Comparison of ENCODE assay signal across 8 cellular contexts in genomic region chr12:132711169-132711843, GRCh38. TPM values are rescaled to one million over a fixed set of nuclear protein-coding genes. Genes with fewer than 3 reads are reported as not detected.
A peak's percentile ranks its signal among the peaks of the same experiment; 100 is the strongest.
DNase-seq lines count a peak whose midpoint lies in the region; ATAC-seq and TF ChIP-seq lines count a peak whose summit lies in the region.

No MANE protein-coding gene starts in this region.

- peaks cover 34% of the 10 kb centered on the region for H3K36me3 Mint-ChIP-seq in activated B cell treated with CpG ODN at 0.5 μM for 24 hours (ENCODE audit: low read depth)
- H3K36me3 Mint-ChIP-seq in osteocyte (ENCODE audit: unreplicated experiment): no peaks in the 10 kb centered on the region

- TF ChIP-seq CTCF in activated B cell treated with CpG ODN at 0.5 μM for 24 hours (IDR thresholded peaks at IDR 0.05): no peak
- TF ChIP-seq CTCF in fibroblast of lung (conservative IDR thresholded peaks at IDR 0.05 in 1 of 2, IDR thresholded peaks at IDR 0.05 in 1 of 2; ENCODE audit: low read depth in 1 of 2, low read length in 2 of 2): no peak
- TF ChIP-seq CTCF in osteocyte (IDR thresholded peaks at IDR 0.05): no peak

- no peaks in the 10 kb centered on the region for H3K27me3 ChIP-seq in fibroblast of lung (ENCODE audit: control insufficient read depth, insufficient read depth, low read length)

- CTCF ChIA-PET in activated B cell treated with CpG ODN at 0.5 μM for 24 hours (lab: Charles Lee): no interaction called here

- H3K27ac ChIP-seq in fibroblast of lung (ENCODE audit: insufficient read depth, low read length): peak overlapping the region; percentile 47

- no peaks in the 10 kb centered on the region for H4K20me1 ChIP-seq in fibroblast of lung (ENCODE audit: control insufficient read depth, extremely low read depth, insufficient read depth, low read length)

- peaks cover 1% of the 10 kb centered on the region for H3K36me3 ChIP-seq in fibroblast of lung (ENCODE audit: control insufficient read depth, insufficient read depth, low read length)

- POLR2A ChIA-PET in activated B cell treated with CpG ODN at 0.5 μM for 24 hours (lab: Charles Lee): interaction anchor here (0.7 to 1.8 kb wide), 5 partner anchors 49 to 197 kb away, joined by 3 to 8 read pairs (median 3); partner anchors contain the start of gene GOLGA3

- H3K79me2 ChIP-seq in fibroblast of lung (ENCODE audit: control insufficient read depth, insufficient read depth, low read length): peaks cover 30% of the 10 kb centered on the region

- peak overlapping the region; percentile 46 to 92 (median 78) for H3K4me3 ChIP-seq in fibroblast of lung (replicated peaks in 1 of 4; ENCODE audit: control extremely low read depth in 1 of 4, insufficient read depth in 1 of 4, low read depth in 3 of 4, low read length in 4 of 4)

- H3K4me3 Mint-ChIP-seq in activated B cell treated with CpG ODN at 0.5 μM for 24 hours (peak overlapping the region; percentile 82), osteocyte (ENCODE audit: unreplicated experiment) (peak overlapping the region; percentile 79)

- no peak overlapping the region for H3K27ac Mint-ChIP-seq in activated B cell treated with CpG ODN at 0.5 μM for 24 hours
- H3K27ac Mint-ChIP-seq in osteocyte (ENCODE audit: unreplicated experiment): peak overlapping the region; percentile 18

- no peaks in the 10 kb centered on the region for H3K4me1 ChIP-seq in fibroblast of lung (ENCODE audit: control insufficient read depth, extremely low read depth, insufficient read depth, low read length)

- H3K9me3 ChIP-seq in fibroblast of lung (ENCODE audit: control insufficient read depth, insufficient read depth, low read depth, low read length): no peaks in the 10 kb centered on the region

- DNase-seq in stimulated activated CD4-positive, alpha-beta T cell treated with anti-CD3 and anti-CD28 coated beads, Interleukin-15, amount 100 ng/mL, for 24 hours: peak; percentile 44
- no peak for DNase-seq in stimulated activated CD4-positive, alpha-beta T cell treated with anti-CD3 and anti-CD28 coated beads, Interleukin-12 subunit alpha, Interleukin-12 subunit beta, amount 100 ng/mL, for 4 hours
- DNase-seq in activated B cell treated with CpG ODN at 0.5 μM for 24 hours (no peak), fibroblast of lung (ENCODE audit: low read depth in 2 of 2) (peak; percentile 17 to 45), osteocyte (ENCODE audit: extremely low spot score, unreplicated experiment) (no peak), AML-193 (lab: John Stamatoyannopoulos, UW) (no peak), NCI-H2081 (lab: John Stamatoyannopoulos, UW) (no peak)

- H3K27me3 Mint-ChIP-seq in activated B cell treated with CpG ODN at 0.5 μM for 24 hours: no peaks in the 10 kb centered on the region
- H3K27me3 Mint-ChIP-seq in osteocyte (ENCODE audit: unreplicated experiment): no peaks in the 10 kb centered on the region

- intact Hi-C loops in activated B cell treated with CpG ODN at 0.5 μM for 24 hours (cut with micrococcal nuclease): loop anchor here (5.0 kb wide), 1 partner anchor 784 kb away; the partner anchor contains the start of gene PUS1

- peak overlapping the region; percentile 28 for H3K4me2 ChIP-seq in fibroblast of lung (ENCODE audit: extremely low read depth, insufficient read depth, low read length)

- peak overlapping the region; percentile 75 for H3K9ac ChIP-seq in fibroblast of lung (ENCODE audit: insufficient read depth, low read length)

- peak; percentile 5 for ATAC-seq in HG03196 (IDR thresholded peaks at IDR 0.05; ENCODE audit: unreplicated experiment)
- ATAC-seq in activated B cell treated with CpG ODN at 0.5 μM for 24 hours (ENCODE audit: low read depth): no peak

- H3K9me3 Mint-ChIP-seq in activated B cell treated with CpG ODN at 0.5 μM for 24 hours (peaks cover 10% of the 10 kb centered on the region), osteocyte (ENCODE audit: unreplicated experiment) (no peaks in the 10 kb centered on the region)

- H3K4me1 Mint-ChIP-seq in activated B cell treated with CpG ODN at 0.5 μM for 24 hours (peaks cover 33% of the 10 kb centered on the region), osteocyte (ENCODE audit: unreplicated experiment) (peaks cover 14% of the 10 kb centered on the region)

- peak overlapping the region; percentile 17 for H2AFZ ChIP-seq in fibroblast of lung (ENCODE audit: low read length)

RNA-seq across cellular contexts. Expression of gene PGAM5, which starts 0.7 kb away (rescaled TPM):
- total RNA-seq in activated B cell treated with CpG ODN at 0.5 μM for 24 hours (44.0 and 48.7 TPM in 2 replicates), fibroblast of lung (27.1 and 27.7 TPM in 2 replicates), osteocyte (23.6 and 24.5 TPM in 2 replicates)
- 9.8 and 20.2 TPM in 2 replicates for polyA plus RNA-seq in fibroblast of lung
- 15.6 and 30.3 TPM in 2 replicates for polyA plus RNA-seq in fibroblast of lung (2012)
- polyA minus RNA-seq in fibroblast of lung (ENCODE audit: low replicate concordance): 28.4 and 75.8 TPM in 2 replicates

RNA-seq across cellular contexts. Expression of gene PXMP2, which starts 23.9 kb away (rescaled TPM):
- total RNA-seq in activated B cell treated with CpG ODN at 0.5 μM for 24 hours: 5.3 and 7.7 TPM in 2 replicates
- 10.6 and 11.3 TPM in 2 replicates for total RNA-seq in fibroblast of lung
- polyA plus RNA-seq in fibroblast of lung: 14.5 and 15.4 TPM in 2 replicates
- polyA plus RNA-seq in fibroblast of lung (2012): 21.2 and 26.1 TPM in 2 replicates
- polyA minus RNA-seq in fibroblast of lung (ENCODE audit: low replicate concordance): 10.0 and 41.0 TPM in 2 replicates
- total RNA-seq in osteocyte: 25.6 and 28.1 TPM in 2 replicates

RNA-seq across cellular contexts. Expression of gene POLE, which starts 24.2 kb away (rescaled TPM):
- 51.1 and 64.3 TPM in 2 replicates for total RNA-seq in activated B cell treated with CpG ODN at 0.5 μM for 24 hours
- 9.0 and 9.6 TPM in 2 replicates for total RNA-seq in fibroblast of lung
- polyA plus RNA-seq in fibroblast of lung: 6.2 and 13.4 TPM in 2 replicates
- 6.7 and 17.3 TPM in 2 replicates for polyA plus RNA-seq in fibroblast of lung (2012)
- 55.5 and 96.7 TPM in 2 replicates for polyA minus RNA-seq in fibroblast of lung (ENCODE audit: low replicate concordance)
- total RNA-seq in osteocyte: 72.5 and 74.4 TPM in 2 replicates

RNA-seq across cellular contexts. Expression of gene ANKLE2, which starts 50.3 kb away (rescaled TPM):
- total RNA-seq in activated B cell treated with CpG ODN at 0.5 μM for 24 hours: 117 and 136 TPM in 2 replicates
- total RNA-seq in fibroblast of lung: 45.5 and 55.8 TPM in 2 replicates
- 54.5 and 55.9 TPM in 2 replicates for polyA plus RNA-seq in fibroblast of lung
- polyA plus RNA-seq in fibroblast of lung (2012): 45.9 and 53.9 TPM in 2 replicates
- polyA minus RNA-seq in fibroblast of lung (ENCODE audit: low replicate concordance): 289 and 656 TPM in 2 replicates
- 69.5 and 70.0 TPM in 2 replicates for total RNA-seq in osteocyte

Comparison
In these comparisons a context has a peak if more than half of its experiments do, and no peak if none do; other contexts are left out.
1. DNase-seq: peak in stimulated activated CD4-positive, alpha-beta T cell treated with anti-CD3 and anti-CD28 coated beads, Interleukin-15, amount 100 ng/mL, for 24 hours (single experiment) and fibroblast of lung (2 of 2); none in stimulated activated CD4-positive, alpha-beta T cell treated with anti-CD3 and anti-CD28 coated beads, Interleukin-12 subunit alpha, Interleukin-12 subunit beta, amount 100 ng/mL, for 4 hours (single experiment), activated B cell treated with CpG ODN at 0.5 μM for 24 hours (single experiment), osteocyte (single experiment), AML-193 (0 of 2) and NCI-H2081 (0 of 2).